ENCODE assay signal across 24 cellular contexts in the genomic region with DNA sequence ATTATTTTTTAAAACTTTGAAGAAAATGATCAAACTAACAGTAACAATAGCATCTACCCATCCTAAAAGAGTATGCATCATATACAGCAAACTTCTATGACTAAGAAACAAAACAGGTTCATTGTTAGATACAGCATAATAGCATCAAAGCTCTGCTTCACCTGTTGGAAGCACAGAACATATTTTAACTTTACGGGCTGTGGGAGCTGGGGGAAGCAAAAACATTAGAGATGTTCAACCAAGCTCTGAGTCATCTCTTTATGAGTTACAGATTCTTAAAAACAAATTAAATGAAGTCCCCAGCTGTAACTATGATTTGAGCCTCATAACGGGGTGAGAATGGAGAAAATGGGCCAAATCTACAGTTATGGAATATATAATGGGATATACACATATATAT.
"Had no signal": no experiment of that assay in that cellular context is flagged by ENCODE, and none has a peak within 500 bp of the region (broad histone marks: within the 10 kb centered on the region; RNA-seq: fewer than 3 reads in every experiment).

No MANE protein-coding gene starts in this region.

- ATAC-seq: activated CD8-positive, alpha-beta T cell treated with anti-CD3 and anti-CD28 coated beads, Interleukin-2, amount 10 ng/mL, durations not matched to agents 7 days and 5 days; effector memory CD8-positive, alpha-beta T cell; heart right ventricle; natural killer cell treated with Interleukin-12 subunit alpha and Interleukin-12 subunit beta and Interleukin-15 and Interleukin-18, amount 100 ng/mL, for 72 hours; upper lobe of right lung had no signal

- H3K4me3 ChIP-seq: colonic mucosa, dorsolateral prefrontal cortex, esophagus muscularis mucosa, heart right ventricle, left ventricle myocardium inferior, ovary, prostate gland, right atrium auricular region, thyroid gland, upper lobe of right lung had no signal

- H3K27me3 Mint-ChIP-seq: central memory CD8-positive, alpha-beta T cell; effector memory CD8-positive, alpha-beta T cell; natural killer cell treated with Interleukin-12 subunit alpha and Interleukin-12 subunit beta and Interleukin-15 and Interleukin-18, amount 100 ng/mL, for 72 hours; stimulated activated naive CD8-positive, alpha-beta T cell treated with anti-CD3 and anti-CD28 coated beads, Interleukin-15, Interleukin-2, amounts not matched to agents 100 ng/mL and 50 ng/mL, for 24 hours had no signal

- H3K27ac Mint-ChIP-seq: activated CD8-positive, alpha-beta T cell treated with anti-CD3 and anti-CD28 coated beads, Interleukin-2, amount 10 ng/mL, durations not matched to agents 7 days and 5 days; activated naive CD4-positive, alpha-beta T cell treated with anti-CD3 and anti-CD28 coated beads, Interleukin-2, amount 50 U/mL, for 24 hours; activated T-helper 1 cell treated with anti-CD3 and anti-CD28 coated beads, Interleukin-12 subunit alpha, Interleukin-12 subunit beta, Interleukin-2, Interleukin-4 antibody, amounts not matched to agents 30 ng/mL and 10 ng/mL and 1 ng/mL, durations not matched to agents 14 hours and 24 hours and 36 hours; stimulated activated naive CD8-positive, alpha-beta T cell treated with anti-CD3 and anti-CD28 coated beads, Interleukin-15, Interleukin-2, amounts not matched to agents 100 ng/mL and 50 ng/mL, for 24 hours had no signal

- H3K27ac ChIP-seq: colonic mucosa, esophagus muscularis mucosa, heart right ventricle, left ventricle myocardium inferior, prostate gland, right atrium auricular region, thyroid gland, upper lobe of right lung had no signal

- H3K36me3 ChIP-seq: colonic mucosa, esophagus muscularis mucosa, heart right ventricle, left ventricle myocardium inferior, ovary, prostate gland, right atrium auricular region, thyroid gland, upper lobe of right lung had no signal

- H3K9me3 Mint-ChIP-seq: activated naive CD4-positive, alpha-beta T cell treated with anti-CD3 and anti-CD28 coated beads, Interleukin-2, amount 50 U/mL, for 24 hours; activated T-helper 1 cell treated with anti-CD3 and anti-CD28 coated beads, Interleukin-12 subunit alpha, Interleukin-12 subunit beta, Interleukin-2, Interleukin-4 antibody, amounts not matched to agents 30 ng/mL and 10 ng/mL and 1 ng/mL, durations not matched to agents 14 hours and 24 hours and 36 hours; central memory CD8-positive, alpha-beta T cell; effector memory CD8-positive, alpha-beta T cell; natural killer cell treated with Interleukin-12 subunit alpha and Interleukin-12 subunit beta and Interleukin-15 and Interleukin-18, amount 100 ng/mL, for 72 hours; stimulated activated naive CD8-positive, alpha-beta T cell treated with anti-CD3 and anti-CD28 coated beads, Interleukin-15, Interleukin-2, amounts not matched to agents 100 ng/mL and 50 ng/mL, for 24 hours had no signal

- H3K4me1 Mint-ChIP-seq: activated naive CD4-positive, alpha-beta T cell treated with anti-CD3 and anti-CD28 coated beads, Interleukin-2, amount 50 U/mL, for 24 hours had no signal

- H3K4me1 ChIP-seq: colonic mucosa, prostate gland, thyroid gland had no signal

- H3K36me3 Mint-ChIP-seq: activated naive CD4-positive, alpha-beta T cell treated with anti-CD3 and anti-CD28 coated beads, Interleukin-2, amount 50 U/mL, for 24 hours; natural killer cell treated with Interleukin-12 subunit alpha and Interleukin-12 subunit beta and Interleukin-15 and Interleukin-18, amount 100 ng/mL, for 72 hours had no signal

- H3K4me3 Mint-ChIP-seq: activated CD8-positive, alpha-beta T cell treated with anti-CD3 and anti-CD28 coated beads, Interleukin-2, amount 10 ng/mL, durations not matched to agents 7 days and 5 days; activated naive CD4-positive, alpha-beta T cell treated with anti-CD3 and anti-CD28 coated beads, Interleukin-2, amount 50 U/mL, for 24 hours; activated T-helper 1 cell treated with anti-CD3 and anti-CD28 coated beads, Interleukin-12 subunit alpha, Interleukin-12 subunit beta, Interleukin-2, Interleukin-4 antibody, amounts not matched to agents 30 ng/mL and 10 ng/mL and 1 ng/mL, durations not matched to agents 14 hours and 24 hours and 36 hours; central memory CD8-positive, alpha-beta T cell; effector memory CD8-positive, alpha-beta T cell; natural killer cell treated with Interleukin-12 subunit alpha and Interleukin-12 subunit beta and Interleukin-15 and Interleukin-18, amount 100 ng/mL, for 72 hours; stimulated activated naive CD8-positive, alpha-beta T cell treated with anti-CD3 and anti-CD28 coated beads, Interleukin-15, Interleukin-2, amounts not matched to agents 100 ng/mL and 50 ng/mL, for 24 hours had no signal

- H3K27me3 ChIP-seq: colonic mucosa, dorsolateral prefrontal cortex, esophagus muscularis mucosa, heart right ventricle, ovary, right atrium auricular region, thyroid gland, upper lobe of right lung had no signal

- DNase-seq: activated CD4-positive, alpha-beta T cell treated with anti-CD3 and anti-CD28 coated beads for 1 hour; activated CD4-positive, alpha-beta T cell treated with anti-CD3 and anti-CD28 coated beads, Interleukin-2, amount 50 U/mL, for 1 hour; activated CD8-positive, alpha-beta T cell treated with anti-CD3 and anti-CD28 coated beads, Interleukin-2, amount 10 ng/mL, durations not matched to agents 7 days and 5 days; activated gamma-delta T cell; colonic mucosa; dorsolateral prefrontal cortex; effector memory CD8-positive, alpha-beta T cell; heart right ventricle; kidney; left ventricle myocardium inferior; ovary; stimulated activated CD4-positive, alpha-beta T cell treated with anti-CD3 and anti-CD28 coated beads, Interleukin-4, amount 100 ng/mL, for 4 hours; substantia nigra; T-helper 1 cell; thyroid gland; upper lobe of right lung had no signal

- H3K9me3 ChIP-seq: colonic mucosa, esophagus muscularis mucosa, heart right ventricle, left ventricle myocardium inferior, ovary, prostate gland, right atrium auricular region, thyroid gland, upper lobe of right lung had no signal
